7 cellular contexts compared by ENCODE assay signal in the genomic region with DNA sequence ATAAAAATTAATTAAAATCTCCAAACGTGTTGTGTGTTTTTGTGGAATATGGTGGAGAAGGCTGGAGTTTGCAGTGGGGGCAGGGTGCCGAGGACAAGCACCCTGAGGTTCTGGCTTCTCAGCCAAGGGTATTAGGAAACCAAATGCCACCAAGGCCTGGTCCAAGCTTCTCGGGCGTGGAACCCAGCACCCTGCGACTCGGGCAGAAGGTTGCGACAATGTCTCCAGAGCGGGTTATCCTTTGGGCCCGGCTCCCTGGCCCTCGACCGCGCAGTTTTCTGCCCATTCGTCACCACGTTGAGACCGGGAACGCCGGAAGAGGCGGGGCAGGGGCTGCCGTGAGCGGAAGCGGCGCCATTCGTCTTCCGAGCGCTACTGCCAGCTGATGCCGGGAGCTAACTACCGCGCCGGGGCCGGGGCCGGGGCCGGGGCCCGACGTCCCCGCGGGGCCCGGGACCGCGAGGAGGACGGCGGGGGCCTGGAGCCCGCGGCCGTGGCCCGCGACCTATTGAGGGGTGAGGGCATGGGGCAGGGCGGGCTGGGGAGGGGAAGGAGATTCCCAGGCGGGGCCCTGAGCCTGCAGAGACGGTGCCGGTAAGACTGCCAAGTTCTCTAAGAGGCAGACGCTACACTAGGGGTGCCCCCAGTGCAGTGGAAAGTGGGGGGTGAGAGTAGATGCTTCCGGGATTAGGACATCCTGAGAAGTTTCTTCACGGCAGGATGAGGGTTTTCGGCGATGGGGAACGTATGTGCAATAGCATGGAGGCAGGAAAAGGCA. TPM values are rescaled to one million over a fixed set of nuclear protein-coding genes. Genes with fewer than 3 reads are reported as not detected.
DNase-seq lines count a peak whose midpoint lies in the region; ATAC-seq lines count a peak whose summit lies in the region.

A gene with protein sequence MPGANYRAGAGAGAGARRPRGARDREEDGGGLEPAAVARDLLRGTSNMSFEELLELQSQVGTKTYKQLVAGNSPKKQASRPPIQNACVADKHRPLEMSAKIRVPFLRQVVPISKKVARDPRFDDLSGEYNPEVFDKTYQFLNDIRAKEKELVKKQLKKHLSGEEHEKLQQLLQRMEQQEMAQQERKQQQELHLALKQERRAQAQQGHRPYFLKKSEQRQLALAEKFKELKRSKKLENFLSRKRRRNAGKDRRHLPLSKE (plus strand): TSS at position 354 of the 778 bp plus-strand sequence. CDS start 32 bp downstream, at position 386.

- H3K4me3 Mint-ChIP-seq in activated CD4-positive, alpha-beta T cell treated with anti-CD3 and anti-CD28 coated beads, Interleukin-2, amount 10 ng/mL, durations not matched to agents 24 days and 14 days, result peak within 1 kb of the TSS; percentile 94

- DNase-seq in NCI-H460 (ENCODE audit: extremely low read depth, low read depth) (peak; percentile 46), dedifferentiated amniotic fluid mesenchymal stem cell (ENCODE audit: extremely low spot score) (peak; percentile 68), left lobe of liver (ENCODE audit: low spot score) (peak; percentile 83)
- peak; percentile 92 for DNase-seq in activated CD4-positive, alpha-beta T cell treated with anti-CD3 and anti-CD28 coated beads, Interleukin-2, amount 10 ng/mL, durations not matched to agents 24 days and 14 days
- DNase-seq in stimulated activated CD4-positive, alpha-beta T cell treated with anti-CD3 and anti-CD28 coated beads, Interleukin-2, amount 100 ng/mL, for 24 hours, result peak; percentile 83 to 85

- ATAC-seq in GM18511 (IDR thresholded peaks at IDR 0.05; ENCODE audit: unreplicated experiment) (peak; percentile 83), HG03095 (IDR thresholded peaks at IDR 0.05; ENCODE audit: unreplicated experiment) (peak; percentile 61), left lobe of liver (peak; percentile 95)

- intact Hi-C loops in activated CD4-positive, alpha-beta T cell treated with anti-CD3 and anti-CD28 coated beads, Interleukin-2, amount 10 ng/mL, durations not matched to agents 24 days and 14 days (cut with micrococcal nuclease), result loop anchor here (1.0 kb wide), 1 partner anchor 32 kb away; the partner anchor contains the start of gene CUL7

- H3K9me3 Mint-ChIP-seq in activated CD4-positive, alpha-beta T cell treated with anti-CD3 and anti-CD28 coated beads, Interleukin-2, amount 10 ng/mL, durations not matched to agents 24 days and 14 days, result no peaks in the 10 kb centered on the region

- H3K27ac Mint-ChIP-seq in activated CD4-positive, alpha-beta T cell treated with anti-CD3 and anti-CD28 coated beads, Interleukin-2, amount 10 ng/mL, durations not matched to agents 24 days and 14 days, result peak within 1 kb of the TSS; percentile 86

- no peaks in the 10 kb centered on the region for H3K27me3 Mint-ChIP-seq in activated CD4-positive, alpha-beta T cell treated with anti-CD3 and anti-CD28 coated beads, Interleukin-2, amount 10 ng/mL, durations not matched to agents 24 days and 14 days

- H3K4me1 Mint-ChIP-seq in activated CD4-positive, alpha-beta T cell treated with anti-CD3 and anti-CD28 coated beads, Interleukin-2, amount 10 ng/mL, durations not matched to agents 24 days and 14 days, result peaks cover 33% of the 10 kb centered on the region

- peaks cover 42% of the 10 kb centered on the region for H3K36me3 Mint-ChIP-seq in activated CD4-positive, alpha-beta T cell treated with anti-CD3 and anti-CD28 coated beads, Interleukin-2, amount 10 ng/mL, durations not matched to agents 24 days and 14 days (ENCODE audit: low read depth)

RNA-seq across cellular contexts. Expression of the gene that starts here (rescaled TPM):
- total RNA-seq in NCI-H460 (2014; rRNA removed; shearing (Covaris generic)), result 45.6 and 53.3 TPM in 2 replicates
- polyA plus RNA-seq in NCI-H460 (2014; cell fraction: nucleus; rRNA removed), result 24.5 and 35.9 TPM in 2 replicates
- total RNA-seq in activated CD4-positive, alpha-beta T cell treated with anti-CD3 and anti-CD28 coated beads, Interleukin-2, amount 10 ng/mL, durations not matched to agents 24 days and 14 days, result 79.9 and 83.4 TPM in 2 replicates
- 21.7 TPM for total RNA-seq in left lobe of liver

Comparison
In these comparisons a context has a peak if more than half of its experiments do, and no peak if none do; other contexts are left out.
1. Peak in every context shown above with its lines: DNase-seq and ATAC-seq.